Comparison of ENCODE assay signal across 8 cellular contexts in genomic region chr6:1390071-1390804, GRCh38. TPM values are rescaled to one million over a fixed set of nuclear protein-coding genes. Genes with fewer than 3 reads are reported as not detected.
DNase-seq lines count a peak whose midpoint lies in the region; ATAC-seq and TF ChIP-seq lines count a peak whose summit lies in the region.

No MANE protein-coding gene starts in this region.

- peak overlapping the region; percentile 75 for H2BK5ac ChIP-seq in IMR-90 (ENCODE audit: low read depth, low read length, poor library complexity, severe bottlenecking)

- H3K27ac ChIP-seq in IMR-90 (ENCODE audit: insufficient read depth, low read length) (peak overlapping the region; percentile 98), lung (ENCODE audit: low read depth in 1 of 2, low read length in 1 of 2) (peak overlapping the region in 1 of 2 donors; percentile 79), upper lobe of right lung (peak overlapping the region; percentile 63)

- H3K27me3 ChIP-seq in IMR-90 (ENCODE audit: control insufficient read depth, insufficient read depth, low read length) = no peaks in the 10 kb centered on the region; the same call in 1 of the 2 replicates
- H3K27me3 ChIP-seq in lung (ENCODE audit: control insufficient read depth, insufficient read depth) = peaks cover 11% of the 10 kb centered on the region
- H3K27me3 ChIP-seq in upper lobe of right lung = peaks cover 90% of the 10 kb centered on the region

- H3K4ac ChIP-seq in IMR-90 (ENCODE audit: low read depth, low read length) = peak overlapping the region; percentile 83

- H3K9me3 ChIP-seq in IMR-90 (ENCODE audit: control insufficient read depth, insufficient read depth, low read length) = no peaks in the 10 kb centered on the region
- H3K9me3 ChIP-seq in lung (ENCODE audit: control insufficient read depth in 2 of 2, insufficient read depth in 1 of 2, low read length in 1 of 2) = peaks cover 0 to 4% of the 10 kb centered on the region in 2 donors
- H3K9me3 ChIP-seq in upper lobe of right lung = no peaks in the 10 kb centered on the region

- POLR2A ChIA-PET in IMR-90 (lab: Charles Lee; ENCODE audit: unreplicated experiment) = interaction anchor here (0.6 kb wide), 1 partner anchor 34 kb away, joined by 3 read pairs; no protein-coding TSS in a partner anchor

- H3K9me1 ChIP-seq in IMR-90 (ENCODE audit: insufficient read depth, low read length) = 0 out of 2 replicates have a peak, but pooled peaks cover 3% of the 10 kb centered on the region

- intact Hi-C loops in IMR-90 (cut with micrococcal nuclease) (no loop called here), upper lobe of right lung (cut with DNase I) (no loop called here)

- H3K4me1 ChIP-seq in IMR-90 (ENCODE audit: control insufficient read depth, insufficient read depth, low read length) (peaks cover 16% of the 10 kb centered on the region), lung (ENCODE audit: control insufficient read depth in 2 of 2, insufficient read depth in 2 of 2, low read length in 2 of 2) (peaks cover 0 to 11% of the 10 kb centered on the region in 2 donors), upper lobe of right lung (no peaks in the 10 kb centered on the region)

- H4K91ac ChIP-seq in IMR-90 (ENCODE audit: insufficient read depth, low read depth, low read length) = peak overlapping the region; percentile 32; the same call in 1 of the 2 replicates

- peaks cover 7 to 8% of the 10 kb centered on the region in 2 experiments for H3K79me1 ChIP-seq in IMR-90 (ENCODE audit: low read depth in 1 of 2, low read length in 2 of 2)

- H3K36me3 ChIP-seq in IMR-90 (ENCODE audit: control insufficient read depth, insufficient read depth, low read length) = peaks cover 4% of the 10 kb centered on the region
- H3K36me3 ChIP-seq in lung (ENCODE audit: control insufficient read depth in 2 of 2, insufficient read depth in 2 of 2, low read length in 2 of 2) = no peaks in the 10 kb centered on the region
- H3K36me3 ChIP-seq in upper lobe of right lung = no peaks in the 10 kb centered on the region

- no peak overlapping the region for H4K5ac ChIP-seq in IMR-90 (ENCODE audit: low read depth, low read length)

- peak overlapping the region; percentile 58; the same call in 1 of the 2 replicates for H2BK120ac ChIP-seq in IMR-90 (ENCODE audit: low read depth, low read length)

- no peak for TF ChIP-seq POLR2A in IMR-90 (IDR thresholded peaks at IDR 0.05; ENCODE audit: low read depth, low read length)

- peak overlapping the region; percentile 30; the same call in 1 of the 2 replicates for H3K56ac ChIP-seq in IMR-90 (ENCODE audit: extremely low read depth, insufficient read depth, low read length)

- ATAC-seq in IMR-90 (ENCODE audit: low read depth) = peak; percentile 1
- no peak for ATAC-seq in lung (ENCODE audit: insufficient read depth, low FRiP score)
- peak; percentile 12 for ATAC-seq in upper lobe of right lung
- ATAC-seq in GM21360 (IDR thresholded peaks at IDR 0.05; ENCODE audit: unreplicated experiment) = no peak

- peak overlapping the region; percentile 23; the same call in 1 of the 2 replicates for H3K14ac ChIP-seq in IMR-90 (replicated peaks; ENCODE audit: low read depth, low read length)

- H3K18ac ChIP-seq in IMR-90 (ENCODE audit: low read depth, low read length) = peak overlapping the region; percentile 19; the same call in 1 of the 2 replicates

- 0% methylated on average over 32 of the region's 92 CpGs; no CpG with 5 or more reads in 1 of the 2 experiments for WGBS in IMR-90 (ENCODE audit: extremely low coverage in 2 of 2, insufficient read length in 1 of 2), 2 experiments
- WGBS in lung, 2 donors = 0 to 2% methylated on average over 65 to 92 of the region's 92 CpGs

- H2BK15ac ChIP-seq in IMR-90 (ENCODE audit: low read depth, low read length) = no peak overlapping the region

- H3K4me3 ChIP-seq in IMR-90 (ENCODE audit: insufficient read depth, low read depth, low read length) (peak overlapping the region; percentile 58), cardiac fibroblast (replicated peaks in 1 of 2; ENCODE audit: low read depth in 2 of 2, low read length in 2 of 2) (peak overlapping the region; percentile 7 to 32), lung (peak overlapping the region; percentile 51), upper lobe of right lung (peak overlapping the region; percentile 52)

- peak overlapping the region; percentile 53 for H2AK9ac ChIP-seq in IMR-90 (replicated peaks; ENCODE audit: low read depth, low read length, poor library complexity)

- in situ Hi-C loops in IMR-90 (cut with MboI; ENCODE audit: low sequenced_read_pairs) = loop anchor here (10.0 to 25.0 kb wide), 2 partner anchors 478 to 795 kb away; no protein-coding TSS in a partner anchor

- DNase-seq in AG20443 (ENCODE audit: low spot score) = peak; percentile 68
- DNase-seq in IMR-90 = peak; percentile 70
- DNase-seq in cardiac fibroblast (ENCODE audit: low read depth in 2 of 2) = peak; percentile 38 to 50
- DNase-seq in lung (ENCODE audit: low spot score) = no peak
- peak; percentile 69 for DNase-seq in upper lobe of right lung
- no peak for DNase-seq in SKM-1 (lab: John Stamatoyannopoulos, UW; ENCODE audit: unreplicated experiment)
- DNase-seq in DMS79 (lab: John Stamatoyannopoulos, UW) = no peak

- peak overlapping the region; percentile 84 for H2AFZ ChIP-seq in IMR-90 (replicated peaks; ENCODE audit: low read length, poor library complexity)

- dilution Hi-C loops in IMR-90 (cut with HindIII; ENCODE audit: low sequenced_read_pairs, unreplicated experiment) = no loop called here

- peak overlapping the region; percentile 95 for H3K4me2 ChIP-seq in IMR-90 (ENCODE audit: low read depth, low read length)

- peak overlapping the region; percentile 88 for H3K9ac ChIP-seq in IMR-90 (ENCODE audit: low read depth, low read length)

- peak overlapping the region; percentile 52; the same call in 1 of the 2 replicates for H3K23ac ChIP-seq in IMR-90 (ENCODE audit: low read depth, low read length)

- TF ChIP-seq RAD21 in IMR-90 (IDR thresholded peaks at IDR 0.05; ENCODE audit: low read length) = no peak

- peak overlapping the region; percentile 32; the same call in 1 of the 2 replicates for H2AK5ac ChIP-seq in IMR-90 (ENCODE audit: low read depth, low read length)

- H2BK20ac ChIP-seq in IMR-90 (ENCODE audit: low read depth, low read length) = no peak overlapping the region

- peak overlapping the region; percentile 50 to 56; a peak in 1 of 4 replicates for H4K8ac ChIP-seq in IMR-90 (ENCODE audit: low read depth in 2 of 2, low read length in 2 of 2)

- TF ChIP-seq CTCF in IMR-90 (conservative IDR thresholded peaks at IDR 0.05; ENCODE audit: low read depth, low read length) (no peak), cardiac fibroblast (IDR thresholded peaks at IDR 0.05; ENCODE audit: low read depth, low read length) (no peak), lung (IDR thresholded peaks at IDR 0.05; ENCODE audit: control extremely low read depth, extremely low read depth) (no peak), upper lobe of right lung (IDR thresholded peaks at IDR 0.05) (no peak)

- BruUV-seq in IMR-90 (replicated peaks; lab: Mats Ljungman, UMichigan) = no TSS peak

- CTCF ChIA-PET in IMR-90 (lab: Yijun Ruan, JAX) = interaction anchor here (0.6 kb wide), 1 partner anchor 34 kb away, joined by 4 read pairs; no protein-coding TSS in a partner anchor

- peaks cover 13% of the 10 kb centered on the region; the same call in 1 of the 2 replicates for H4K20me1 ChIP-seq in IMR-90 (ENCODE audit: insufficient read depth, low read length)

TF ChIP-seq in IMR-90, 13 proteins besides CTCF, POLR2A, EP300 and RAD21:
- TF ChIP-seq MAFK (IDR thresholded peaks at IDR 0.05; ENCODE audit: low read depth, low read length) (no peak), MXI1 (IDR thresholded peaks at IDR 0.05; ENCODE audit: borderline replicate concordance, low read depth, low read length) (no peak), CHD1 (IDR thresholded peaks at IDR 0.05; ENCODE audit: low read depth, low read length) (0 out of 2 replicates have a peak, but pooled peaks have one; percentile 38), MAZ (IDR thresholded peaks at IDR 0.05; ENCODE audit: borderline replicate concordance, low read depth, low read length) (no peak)

RNA-seq across cellular contexts. Expression of gene FOXF2, which starts 0.9 kb away (rescaled TPM):
- total RNA-seq in IMR-90 (2012; rRNA removed) (2.5 TPM in 2 replicates), lung (10 to 100 TPM; 17.2 to 22.9 TPM), upper lobe of right lung (15.7 TPM)
- polyA plus RNA-seq in IMR-90 (2012; rRNA removed) (16.3 and 17.3 TPM in 2 replicates), lung (10 to 100 TPM in 1 of 2 donors, 1 to 10 TPM in 1; 8.3 to 11.4 TPM)
- 13.8 and 25.8 TPM in 2 replicates for polyA plus RNA-seq in IMR-90 (2012; cell fraction: cytosol; rRNA removed)
- 11.7 and 17.4 TPM in 2 replicates for polyA plus RNA-seq in IMR-90 (2012; cell fraction: nucleus; rRNA removed; ENCODE audit: low replicate concordance)

Comparison
In these comparisons a context has a peak if more than half of its experiments do, and no peak if none do; other contexts are left out.
1. DNase-seq: peak in AG20443 (single experiment), IMR-90 (single experiment), cardiac fibroblast (2 of 2) and upper lobe of right lung (single experiment); none in lung (single experiment), SKM-1 (single experiment) and DMS79 (single experiment).
2. ATAC-seq: peak in IMR-90 (single experiment) and upper lobe of right lung (single experiment); none in lung (single experiment) and GM21360 (single experiment).
3. Peak in every context shown above with its lines, with median percentiles within 50 percentile points of each other: H3K4me3 ChIP-seq.